In the genomic region with DNA sequence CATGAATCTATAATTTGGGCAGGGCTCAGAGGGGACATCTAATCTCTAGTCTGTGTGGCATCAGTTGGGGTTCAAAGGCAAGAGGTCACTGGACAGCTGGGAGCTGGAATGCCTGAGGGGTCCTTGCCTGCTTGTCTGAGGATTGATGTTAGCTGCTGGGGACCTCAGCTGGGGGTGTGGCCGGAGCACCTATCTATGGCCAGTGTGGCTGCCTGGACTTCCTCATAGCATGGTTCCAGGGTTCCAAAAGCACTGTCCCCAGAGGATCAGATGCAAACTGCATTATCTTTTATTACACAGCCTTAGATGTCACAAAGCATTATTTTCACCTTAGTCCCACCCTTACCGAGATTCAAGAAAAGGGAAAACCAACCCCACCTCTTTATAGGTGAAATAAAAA, we compare ENCODE assay signal across 27 cellular contexts.
"Had no signal": no experiment of that assay in that cellular context is flagged by ENCODE, and none has a peak within 500 bp of the region (broad histone marks: within the 10 kb centered on the region; RNA-seq: fewer than 3 reads in every experiment).

No MANE protein-coding gene starts in this region.

- H3K27ac Mint-ChIP-seq: naive thymus-derived CD8-positive, alpha-beta T cell; nephron progenitor cell; stimulated activated memory B cell treated with anti-CD40 and anti-IgM and Interleukin-4, amounts not matched to agents 10 μg/mL and 1 μg/mL and 100 μg/mL, for 72 hours had no signal

- H3K27me3 ChIP-seq: dorsolateral prefrontal cortex, hepatocyte, ovary, tibial nerve, vagina had no signal

- H3K27ac ChIP-seq: dorsolateral prefrontal cortex, epithelial cell of prostate, foreskin keratinocyte, gastroesophageal sphincter, heart left ventricle, hepatocyte, ovary, psoas muscle, skin epidermis, spleen, thoracic aorta, tibial nerve, vagina had no signal

- H3K4me1 ChIP-seq: foreskin keratinocyte, gastroesophageal sphincter, heart left ventricle, psoas muscle, spleen, tibial nerve, vagina had no signal

- H3K4me1 Mint-ChIP-seq: naive thymus-derived CD8-positive, alpha-beta T cell; nephron progenitor cell; stimulated activated memory B cell treated with anti-CD40 and anti-IgM and Interleukin-4, amounts not matched to agents 10 μg/mL and 1 μg/mL and 100 μg/mL, for 72 hours had no signal

- FAIRE-seq: kidney had no signal

- H3K9me3 Mint-ChIP-seq: naive thymus-derived CD8-positive, alpha-beta T cell; nephron progenitor cell; stimulated activated memory B cell treated with anti-CD40 and anti-IgM and Interleukin-4, amounts not matched to agents 10 μg/mL and 1 μg/mL and 100 μg/mL, for 72 hours had no signal

- ATAC-seq: esophagus mucosa; foreskin keratinocyte; gastroesophageal sphincter; heart left ventricle; left lobe of liver; naive thymus-derived CD8-positive, alpha-beta T cell; psoas muscle; right cardiac atrium; stimulated activated memory B cell treated with anti-CD40 and anti-IgM and Interleukin-4, amounts not matched to agents 10 μg/mL and 1 μg/mL and 100 μg/mL, for 72 hours; stimulated activated naive CD8-positive, alpha-beta T cell treated with anti-CD3 and anti-CD28 coated beads, Interleukin-15, Interleukin-2, amounts not matched to agents 100 U/mL and 50 U/mL, for 24 hours had no signal

- H3K36me3 Mint-ChIP-seq: naive thymus-derived CD8-positive, alpha-beta T cell; stimulated activated memory B cell treated with anti-CD40 and anti-IgM and Interleukin-4, amounts not matched to agents 10 μg/mL and 1 μg/mL and 100 μg/mL, for 72 hours had no signal

- H3K9me3 ChIP-seq: gastroesophageal sphincter, heart left ventricle, ovary, psoas muscle, spleen, thoracic aorta, tibial nerve, vagina had no signal

- DNase-seq: cortex of kidney; dorsolateral prefrontal cortex; effector CD4-positive, alpha-beta T cell; foreskin keratinocyte; heart left ventricle; kidney; naive thymus-derived CD8-positive, alpha-beta T cell; nephron progenitor cell; occipital lobe; ovary; posterior cingulate gyrus; psoas muscle; right cardiac atrium; spleen; stimulated activated CD4-positive, alpha-beta T cell treated with anti-CD3 and anti-CD28 coated beads, Interleukin-4, amount 100 ng/mL, for 4 hours; stimulated activated naive CD8-positive, alpha-beta T cell treated with anti-CD3 and anti-CD28 coated beads, Interleukin-15, Interleukin-2, amounts not matched to agents 100 U/mL and 50 U/mL, for 24 hours; substantia nigra had no signal

- H3K4me3 ChIP-seq: dorsolateral prefrontal cortex, gastroesophageal sphincter, heart left ventricle, hepatocyte, ovary, psoas muscle, skin epidermis, spleen, thoracic aorta, tibial nerve, vagina had no signal

- H3K36me3 ChIP-seq: gastroesophageal sphincter, heart left ventricle, ovary, spleen, thoracic aorta, tibial nerve, vagina had no signal

- H3K4me2 ChIP-seq: hepatocyte had no signal

- H3K4me3 Mint-ChIP-seq: naive thymus-derived CD8-positive, alpha-beta T cell; nephron progenitor cell; stimulated activated memory B cell treated with anti-CD40 and anti-IgM and Interleukin-4, amounts not matched to agents 10 μg/mL and 1 μg/mL and 100 μg/mL, for 72 hours had no signal
